In genomic region chr11:75567971-75568370, GRCh38 we compare ENCODE assay signal across 28 cellular contexts. TPM values are rescaled to one million over a fixed set of nuclear protein-coding genes. Genes with fewer than 3 reads are reported as not detected.
DNase-seq lines count a peak whose midpoint lies in the region; ATAC-seq and TF ChIP-seq lines count a peak whose summit lies in the region.
"Had no signal": no experiment of that assay in that cellular context is flagged by ENCODE, and none has a peak within 500 bp of the region (broad histone marks: within the 10 kb centered on the region; RNA-seq: fewer than 3 reads in every experiment).

No MANE protein-coding gene starts in this region.

- H3K9me3 Mint-ChIP-seq in activated naive CD8-positive, alpha-beta T cell treated with anti-CD3 and anti-CD28 coated beads, Interleukin-2, amount 50 U/mL, for 24 hours, result no peaks in the 10 kb centered on the region
- H3K9me3 Mint-ChIP-seq: activated T-cell treated with anti-CD3 and anti-CD28 coated beads, Interleukin-2, amount 50 U/mL, for 72 hours; H9; natural killer cell; stimulated activated memory B cell treated with anti-CD40 and anti-IgM and Interleukin-4, amounts not matched to agents 10 μg/mL and 1 μg/mL and 100 μg/mL, for 72 hours had no signal

- H3K9me3 ChIP-seq in GM23248 (ENCODE audit: low read depth), result no peaks in the 10 kb centered on the region
- no peaks in the 10 kb centered on the region for H3K9me3 ChIP-seq in gastroesophageal sphincter
- no peaks in the 10 kb centered on the region for H3K9me3 ChIP-seq in suprapubic skin
- H3K9me3 ChIP-seq: lower lobe of right lung, mucosa of descending colon, ovary had no signal

- WGBS in GM23248 (ENCODE audit: low coverage in 1 of 2, low lambda C conversion rate in 2 of 2, missing lambda C conversion rate in 2 of 2), 2 experiments, result 72 to 82% methylated on average over 6 of the region's 6 CpGs
- 42 to 60% methylated on average over 1 to 2 of the region's 6 CpGs for WGBS in gastroesophageal sphincter (ENCODE audit: low coverage in 1 of 2), 2 donors
- 93% methylated on average over 6 of the region's 6 CpGs for WGBS in suprapubic skin

- peak; percentile 49 for DNase-seq in GM23248
- peak; percentile 58 for DNase-seq in amniotic epithelial cell (ENCODE audit: low read depth)
- DNase-seq in suprapubic skin (ENCODE audit: low spot score in 2 of 2), result no peak
- no peak for DNase-seq in amygdala (lab: John Stamatoyannopoulos, UW)
- no peak for DNase-seq in NCI-H345 (lab: John Stamatoyannopoulos, UW)
- no peak for DNase-seq in activated naive CD8-positive, alpha-beta T cell treated with anti-CD3 and anti-CD28 coated beads, Interleukin-2, amount 50 U/mL, for 24 hours
- DNase-seq: activated CD4-positive, alpha-beta T cell treated with anti-CD3 and anti-CD28 coated beads, Interleukin-2, amount 50 U/mL, for 4 hours; activated CD8-positive, alpha-beta memory T cell treated with anti-CD3 and anti-CD28 coated beads, Interleukin-2, amount 10 ng/mL, durations not matched to agents 7 days and 5 days; activated T-cell treated with anti-CD3 and anti-CD28 coated beads, Interleukin-2, amount 50 U/mL, for 72 hours; C1 segment of cervical spinal cord; DMS153; effector CD8-positive, alpha-beta T cell; H9; Karpas-422; kidney glomerular epithelial cell; lower lobe of right lung; mucosa of descending colon; natural killer cell; NCI-H2029 treated with DMSO at 0.1 percent for 48 hours; NCI-H226; NCI-H69; ovary; SHP77; T-helper 2 cell had no signal

- ATAC-seq in gastroesophageal sphincter, result no peak
- no peak for ATAC-seq in activated naive CD8-positive, alpha-beta T cell treated with anti-CD3 and anti-CD28 coated beads, Interleukin-2, amount 50 U/mL, for 24 hours
- ATAC-seq: activated CD4-positive, CD25-positive, alpha-beta regulatory T cell treated with anti-CD3 and anti-CD28 coated beads, Interleukin-2, amount 50 U/mL, for 24 hours; activated CD8-positive, alpha-beta memory T cell treated with anti-CD3 and anti-CD28 coated beads, Interleukin-2, amount 10 ng/mL, durations not matched to agents 7 days and 5 days; activated T-cell treated with anti-CD3 and anti-CD28 coated beads, Interleukin-2, amount 50 U/mL, for 72 hours; lower lobe of right lung; mucosa of descending colon; natural killer cell; stimulated activated memory B cell treated with anti-CD40 and anti-IgM and Interleukin-4, amounts not matched to agents 10 μg/mL and 1 μg/mL and 100 μg/mL, for 72 hours had no signal

- peaks cover 11% of the 10 kb centered on the region for H3K36me3 Mint-ChIP-seq in activated naive CD8-positive, alpha-beta T cell treated with anti-CD3 and anti-CD28 coated beads, Interleukin-2, amount 50 U/mL, for 24 hours (ENCODE audit: low read depth)
- H3K36me3 Mint-ChIP-seq: activated CD8-positive, alpha-beta memory T cell treated with anti-CD3 and anti-CD28 coated beads, Interleukin-2, amount 10 ng/mL, durations not matched to agents 7 days and 5 days; natural killer cell had no signal

- H3K36me3 ChIP-seq in GM23248 (ENCODE audit: low read depth) (peaks cover 59% of the 10 kb centered on the region), gastroesophageal sphincter (peaks cover 0 to 82% of the 10 kb centered on the region in 2 donors), suprapubic skin (peaks cover 67% of the 10 kb centered on the region)
- H3K36me3 ChIP-seq: ovary had no signal

- TF ChIP-seq EP300 in gastroesophageal sphincter (IDR thresholded peaks at IDR 0.05), result no peak
- TF ChIP-seq EP300 in suprapubic skin (IDR thresholded peaks at IDR 0.05), result no peak

- H3K79me2 ChIP-seq in GM23248 (ENCODE audit: insufficient read depth), result peaks cover 94% of the 10 kb centered on the region

- H4K20me1 ChIP-seq in GM23248 (ENCODE audit: insufficient read depth), result peaks cover 27% of the 10 kb centered on the region

- peak overlapping the region; percentile 8 for H3K4me2 ChIP-seq in GM23248 (ENCODE audit: unreplicated experiment)

- H3K27me3 ChIP-seq in GM23248 (replicated peaks; ENCODE audit: insufficient read depth) (no peaks in the 10 kb centered on the region), gastroesophageal sphincter (no peaks in the 10 kb centered on the region), suprapubic skin (no peaks in the 10 kb centered on the region)
- H3K27me3 ChIP-seq: ovary had no signal

- no peak overlapping the region for H2AFZ ChIP-seq in GM23248

- H3K9me2 ChIP-seq in GM23248 (ENCODE audit: insufficient read depth), result no peaks in the 10 kb centered on the region

- no peak overlapping the region for H3K4me3 Mint-ChIP-seq in activated naive CD8-positive, alpha-beta T cell treated with anti-CD3 and anti-CD28 coated beads, Interleukin-2, amount 50 U/mL, for 24 hours
- H3K4me3 Mint-ChIP-seq: activated CD8-positive, alpha-beta memory T cell treated with anti-CD3 and anti-CD28 coated beads, Interleukin-2, amount 10 ng/mL, durations not matched to agents 7 days and 5 days; activated T-cell treated with anti-CD3 and anti-CD28 coated beads, Interleukin-2, amount 50 U/mL, for 72 hours; H9; natural killer cell; stimulated activated memory B cell treated with anti-CD40 and anti-IgM and Interleukin-4, amounts not matched to agents 10 μg/mL and 1 μg/mL and 100 μg/mL, for 72 hours had no signal

- peaks cover 23% of the 10 kb centered on the region for H3K4me1 Mint-ChIP-seq in activated naive CD8-positive, alpha-beta T cell treated with anti-CD3 and anti-CD28 coated beads, Interleukin-2, amount 50 U/mL, for 24 hours

- peaks cover 91% of the 10 kb centered on the region for H3F3A ChIP-seq in GM23248 (ENCODE audit: insufficient read depth)

- H3K27ac ChIP-seq in GM23248, result peak overlapping the region; percentile 58
- peak overlapping the region in 3 of 4 donors; percentile 27 to 38 (median 31) for H3K27ac ChIP-seq in gastroesophageal sphincter
- peak overlapping the region; percentile 5 for H3K27ac ChIP-seq in suprapubic skin
- H3K27ac ChIP-seq: epithelial cell of prostate, lower lobe of right lung, ovary had no signal

- TF ChIP-seq POLR2A in gastroesophageal sphincter (IDR thresholded peaks at IDR 0.05) (no peak), suprapubic skin (IDR thresholded peaks at IDR 0.05) (no peak)

- 0 out of 2 replicates have a peak overlapping the region, but pooled peaks have one; percentile 6 for H3K4me3 ChIP-seq in GM23248
- H3K4me3 ChIP-seq in gastroesophageal sphincter, result no peak overlapping the region
- H3K4me3 ChIP-seq in suprapubic skin, result no peak overlapping the region
- H3K4me3 ChIP-seq: lower lobe of right lung, mucosa of descending colon, ovary had no signal

- peak overlapping the region; percentile 54 for H3K9ac ChIP-seq in GM23248

- TF ChIP-seq CTCF in gastroesophageal sphincter (IDR thresholded peaks at IDR 0.05) (no peak), suprapubic skin (IDR thresholded peaks at IDR 0.05) (no peak)

- no peak overlapping the region for H3K27ac Mint-ChIP-seq in activated naive CD8-positive, alpha-beta T cell treated with anti-CD3 and anti-CD28 coated beads, Interleukin-2, amount 50 U/mL, for 24 hours
- H3K27ac Mint-ChIP-seq: activated CD8-positive, alpha-beta memory T cell treated with anti-CD3 and anti-CD28 coated beads, Interleukin-2, amount 10 ng/mL, durations not matched to agents 7 days and 5 days; activated T-cell treated with anti-CD3 and anti-CD28 coated beads, Interleukin-2, amount 50 U/mL, for 72 hours; natural killer cell; stimulated activated memory B cell treated with anti-CD40 and anti-IgM and Interleukin-4, amounts not matched to agents 10 μg/mL and 1 μg/mL and 100 μg/mL, for 72 hours had no signal

- in situ Hi-C loops in GM23248 (cut with MboI), result no loop called here

- no peaks in the 10 kb centered on the region for H3K27me3 Mint-ChIP-seq in activated naive CD8-positive, alpha-beta T cell treated with anti-CD3 and anti-CD28 coated beads, Interleukin-2, amount 50 U/mL, for 24 hours
- H3K27me3 Mint-ChIP-seq: activated CD8-positive, alpha-beta memory T cell treated with anti-CD3 and anti-CD28 coated beads, Interleukin-2, amount 10 ng/mL, durations not matched to agents 7 days and 5 days; stimulated activated memory B cell treated with anti-CD40 and anti-IgM and Interleukin-4, amounts not matched to agents 10 μg/mL and 1 μg/mL and 100 μg/mL, for 72 hours had no signal

- H3K4me1 ChIP-seq in GM23248 (ENCODE audit: insufficient read depth) (peaks cover 40% of the 10 kb centered on the region), gastroesophageal sphincter (peaks cover 3 to 100% (median 32%) of the 10 kb centered on the region in 3 donors), suprapubic skin (peaks cover 53% of the 10 kb centered on the region)

RNA-seq across cellular contexts. Expression of gene SERPINH1, which starts 5.9 kb away (rescaled TPM):
- total RNA-seq in GM23248 (2014; rRNA removed; shearing (Covaris generic)), result 1,790 and 1,872 TPM in 2 replicates
- 520 and 559 TPM in 2 replicates for polyA plus RNA-seq in GM23248 (2016; fragmentation: Nextera tagmentation; extraction: Ambion mirVana)
- total RNA-seq in gastroesophageal sphincter (100 to 1,000 TPM; 127 to 284 (median 175) TPM), suprapubic skin (100 to 1,000 TPM in 2 of 4 donors, 10 to 100 TPM in 2; 56.9 to 111 (median 95.5) TPM)

RNA-seq across cellular contexts. Expression of gene GDPD5, which starts 42.2 kb away (rescaled TPM):
- total RNA-seq in GM23248 (2014; rRNA removed; shearing (Covaris generic)), result 7.0 and 10.7 TPM in 2 replicates
- polyA plus RNA-seq in GM23248 (2016; fragmentation: Nextera tagmentation; extraction: Ambion mirVana), result 3.4 and 5.6 TPM in 2 replicates
- total RNA-seq in gastroesophageal sphincter (1 to 10 TPM; 3.8 to 9.3 (median 6.4) TPM), suprapubic skin (10 to 100 TPM in 1 of 4 donors, 1 to 10 TPM in 3; 2.3 to 13.4 (median 5.4) TPM)

Comparison
In these comparisons a context has a peak if more than half of its experiments do, and no peak if none do; other contexts are left out.
1. DNase-seq: peak in GM23248 (single experiment) and amniotic epithelial cell (single experiment); none in suprapubic skin (0 of 2), amygdala (0 of 56), NCI-H345 (single experiment) and activated naive CD8-positive, alpha-beta T cell treated with anti-CD3 and anti-CD28 coated beads, Interleukin-2, amount 50 U/mL, for 24 hours (single experiment).
2. H3K27ac ChIP-seq: peak in every context shown above with its lines; median percentile 58 in GM23248; 31 in gastroesophageal sphincter; 5 in suprapubic skin.